ENCODE assay signal across 7 cellular contexts in genomic region chr7:24178811-24179210, GRCh38.
"Had no signal": no experiment of that assay in that cellular context is flagged by ENCODE, and none has a peak within 500 bp of the region (broad histone marks: within the 10 kb centered on the region; RNA-seq: fewer than 3 reads in every experiment).

No MANE protein-coding gene starts in this region.

- FAIRE-seq: GM12878, GM12891, GM12892, GM18507, GM19239 had no signal

- H3K4me3 ChIP-seq: GM12878 had no signal

- DNase-seq: GDM1, GF-D8 had no signal
